In the genomic region with DNA sequence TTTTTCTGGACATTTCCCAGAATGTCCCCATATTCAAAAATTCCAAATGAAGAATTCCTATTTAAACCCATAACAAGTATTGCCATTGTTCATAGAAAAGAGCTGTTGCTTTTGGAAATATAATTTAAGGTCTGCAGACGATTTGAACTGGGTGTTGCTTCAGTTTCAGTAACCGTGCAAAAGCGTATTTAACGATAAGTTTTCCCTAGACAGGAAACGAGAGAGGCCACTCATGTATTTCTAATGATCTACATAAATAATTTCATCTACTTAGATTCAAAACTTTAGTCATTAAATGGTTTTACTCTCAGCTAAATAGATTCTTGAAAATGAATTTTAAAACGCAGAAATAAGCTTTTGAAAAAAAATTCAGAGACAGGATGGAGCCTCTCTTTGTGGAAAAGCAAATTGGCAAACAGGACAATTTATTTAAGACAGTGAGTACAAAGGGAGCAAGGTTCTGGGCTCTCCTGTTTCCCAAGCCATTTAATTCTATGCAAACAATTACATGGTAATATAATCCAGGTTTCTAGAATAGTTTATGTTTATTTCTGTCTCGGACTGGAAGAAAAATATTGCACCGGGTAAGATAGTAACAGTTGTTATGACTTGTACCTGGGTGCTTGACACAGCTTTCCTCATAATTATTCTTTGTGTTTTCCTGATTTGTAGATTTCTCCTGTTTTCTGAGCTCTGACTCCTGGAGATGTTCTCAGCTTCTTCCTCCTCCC, we compare ENCODE assay signal across 11 cellular contexts.
DNase-seq lines count a peak whose midpoint lies in the region; ATAC-seq and TF ChIP-seq lines count a peak whose summit lies in the region.
"Had no signal": no experiment of that assay in that cellular context is flagged by ENCODE, and none has a peak within 500 bp of the region (broad histone marks: within the 10 kb centered on the region; RNA-seq: fewer than 3 reads in every experiment).

No MANE protein-coding gene starts in this region.

- H3K9me3 ChIP-seq in SJCRH30 (replicated peaks), result 0 out of 2 replicates have a peak, but pooled peaks cover 4% of the 10 kb centered on the region
- no peaks in the 10 kb centered on the region for H3K9me3 ChIP-seq in liver (ENCODE audit: control insufficient read depth in 4 of 4, low read length in 3 of 4)
- H3K9me3 ChIP-seq in OCI-LY7 (ENCODE audit: low read length), result no peaks in the 10 kb centered on the region
- peaks cover 0 to 8% (median 0%) of the 10 kb centered on the region in 4 donors for H3K9me3 ChIP-seq in stomach
- H3K9me3 ChIP-seq: vagina had no signal

- BruUV-seq in OCI-LY7 (replicated peaks; lab: Mats Ljungman, UMichigan), result no TSS peak

- peak overlapping the region; percentile 20; the same call in 1 of the 2 replicates for H3K27ac ChIP-seq in ACC112 (ENCODE audit: low read depth, low read length)
- peak overlapping the region; percentile 91 for H3K27ac ChIP-seq in SJCRH30
- H3K27ac ChIP-seq in liver (ENCODE audit: low read depth in 1 of 2, low read length in 2 of 2), result peak overlapping the region; percentile 48 to 63
- H3K27ac ChIP-seq in OCI-LY7 (ENCODE audit: low read depth, low read length, poor library complexity, severe bottlenecking), result no peak overlapping the region
- no peak overlapping the region for H3K27ac ChIP-seq in stomach
- H3K27ac ChIP-seq: BLaER1, vagina had no signal

- POLR2A ChIA-PET in OCI-LY7 (lab: Charles Lee), result interaction anchor here (0.6 kb wide), 2 partner anchors 443 to 1087 kb away, joined by 3 to 4 read pairs; no protein-coding TSS in a partner anchor

- DNase-seq in NCI-H1092 treated with DMSO at 0.1 percent for 48 hours (lab: John Stamatoyannopoulos, UW), result peak; percentile 94
- peak; percentile 9 to 50 for DNase-seq in SJCRH30
- DNase-seq in OCI-LY7 (ENCODE audit: low spot score), result no peak
- no peak for DNase-seq in stomach
- DNase-seq in anterior cingulate cortex (lab: John Stamatoyannopoulos, UW), result no peak
- DNase-seq: NCI-H1694 had no signal

- WGBS in liver, result 20% methylated on average over 8 of the region's 8 CpGs
- WGBS in stomach, 5 donors, result 20 to 38% (median 27%) methylated on average over 8 of the region's 8 CpGs

- peaks cover 13% of the 10 kb centered on the region for H3K4me1 ChIP-seq in ACC112 (ENCODE audit: control insufficient read depth, insufficient read depth, low read length, unreplicated experiment)
- H3K4me1 ChIP-seq in SJCRH30, result peaks cover 9% of the 10 kb centered on the region; the same call in 1 of the 2 replicates
- peaks cover 8 to 16% (median 9%) of the 10 kb centered on the region in 4 donors for H3K4me1 ChIP-seq in liver (ENCODE audit: control insufficient read depth in 4 of 4, insufficient read depth in 4 of 4, low read length in 3 of 4)
- no peaks in the 10 kb centered on the region for H3K4me1 ChIP-seq in OCI-LY7 (ENCODE audit: insufficient read depth, low read length, poor library complexity, severe bottlenecking)
- H3K4me1 ChIP-seq in stomach, result peaks cover 0 to 26% (median 14%) of the 10 kb centered on the region in 4 donors

- peak overlapping the region; percentile 68 for H2AFZ ChIP-seq in ACC112 (ENCODE audit: low read length, unreplicated experiment)
- H2AFZ ChIP-seq in OCI-LY7 (ENCODE audit: low read length), result no peak overlapping the region

- H3K27me3 ChIP-seq in ACC112 (ENCODE audit: insufficient read depth, low read length) (0 out of 2 replicates have a peak, but pooled peaks cover 3% of the 10 kb centered on the region), SJCRH30 (no peaks in the 10 kb centered on the region), liver (ENCODE audit: control insufficient read depth in 4 of 4, insufficient read depth in 4 of 4, low read length in 3 of 4) (no peaks in the 10 kb centered on the region), stomach (no peaks in the 10 kb centered on the region)
- H3K27me3 ChIP-seq: BLaER1, vagina had no signal

- no peak for TF ChIP-seq EP300 in stomach (IDR thresholded peaks at IDR 0.05)

- CTCF ChIA-PET in OCI-LY7 (lab: Charles Lee; ENCODE audit: unreplicated experiment), result no interaction called here

- no peaks in the 10 kb centered on the region for H3K9me2 ChIP-seq in OCI-LY7 (ENCODE audit: insufficient read depth, low read length)

- TF ChIP-seq CTCF in liver (IDR thresholded peaks at IDR 0.05; ENCODE audit: low read depth, low read length, missing input control) (no peak), OCI-LY7 (conservative IDR thresholded peaks at IDR 0.05; ENCODE audit: low read length) (no peak), stomach (IDR thresholded peaks at IDR 0.05) (no peak)

- ATAC-seq in HG03521 (IDR thresholded peaks at IDR 0.05; ENCODE audit: unreplicated experiment), result no peak

- H3K4me2 ChIP-seq in OCI-LY7 (ENCODE audit: low read length), result no peak overlapping the region
- H3K4me2 ChIP-seq: BLaER1 had no signal

- TF ChIP-seq RAD21 in liver (IDR thresholded peaks at IDR 0.05), result no peak

- no peaks in the 10 kb centered on the region for H4K20me1 ChIP-seq in OCI-LY7 (ENCODE audit: insufficient read depth, low read length)
- H4K20me1 ChIP-seq: BLaER1 had no signal

- H3K4me3 ChIP-seq in ACC112 (ENCODE audit: low read depth, low read length) (peak overlapping the region; percentile 23; the same call in 1 of the 2 replicates), SJCRH30 (peak overlapping the region; percentile 48), liver (ENCODE audit: low read depth in 1 of 3, low read length in 3 of 3) (peak overlapping the region in 1 of 3 donors; percentile 33), OCI-LY7 (ENCODE audit: low read depth, low read length, poor library complexity, severe bottlenecking) (no peak overlapping the region), stomach (no peak overlapping the region)
- H3K4me3 ChIP-seq: BLaER1, vagina had no signal

- H3K36me3 ChIP-seq in ACC112 (ENCODE audit: insufficient read depth, low read length), result no peaks in the 10 kb centered on the region
- no peaks in the 10 kb centered on the region for H3K36me3 ChIP-seq in SJCRH30
- H3K36me3 ChIP-seq in liver (ENCODE audit: control insufficient read depth in 4 of 4, insufficient read depth in 3 of 4, low read depth in 1 of 4, low read length in 3 of 4), result no peaks in the 10 kb centered on the region
- no peaks in the 10 kb centered on the region for H3K36me3 ChIP-seq in OCI-LY7 (ENCODE audit: insufficient read depth, low read length)
- H3K36me3 ChIP-seq in stomach, result no peaks in the 10 kb centered on the region
- H3K36me3 ChIP-seq: BLaER1, vagina had no signal

- H3K9ac ChIP-seq in liver (ENCODE audit: low read depth in 1 of 2, low read length in 2 of 2), result peak overlapping the region in 1 of 2 donors; percentile 33
- H3K9ac ChIP-seq: BLaER1 had no signal

- H3K79me2 ChIP-seq in ACC112 (ENCODE audit: control insufficient read depth, insufficient read depth, low read length, unreplicated experiment) (no peaks in the 10 kb centered on the region), OCI-LY7 (ENCODE audit: insufficient read depth, low read depth, low read length) (no peaks in the 10 kb centered on the region)

- intact Hi-C loops in OCI-LY7 (cut with micrococcal nuclease; ENCODE audit: unreplicated experiment), result no loop called here
- intact Hi-C loops in stomach (cut with DNase I; ENCODE audit: low total_unique reads), result no loop called here

- TF ChIP-seq POLR2A in stomach (IDR thresholded peaks at IDR 0.05), result no peak

TF ChIP-seq in liver, 16 proteins besides CTCF, POLR2A, EP300 and RAD21:
- TF ChIP-seq NR2F2 (IDR thresholded peaks at IDR 0.05) (no peak), YY1 (IDR thresholded peaks at IDR 0.05) (peak; percentile 34), HNF4A (conservative IDR thresholded peaks at IDR 0.05) (peak in 1 of 2 donors; percentile 41), MAX (IDR thresholded peaks at IDR 0.05) (no peak), FOXA1 (IDR thresholded peaks at IDR 0.05) (no peak), JUND (IDR thresholded peaks at IDR 0.05) (no peak), EGR1 (IDR thresholded peaks at IDR 0.05; ENCODE audit: low read depth in 2 of 2) (no peak), SP1 (IDR thresholded peaks at IDR 0.05) (peak; percentile 3)

Comparison
In these comparisons a context has a peak if more than half of its experiments do, and no peak if none do; other contexts are left out.
1. H3K27ac ChIP-seq: peak in ACC112 (single experiment), SJCRH30 (single experiment) and liver (2 of 2); none in OCI-LY7 (single experiment) and stomach (0 of 5).
2. H3K4me3 ChIP-seq: peak in ACC112 (single experiment) and SJCRH30 (single experiment); none in OCI-LY7 (single experiment) and stomach (0 of 4).
3. DNase-seq: peak in NCI-H1092 treated with DMSO at 0.1 percent for 48 hours (single experiment) and SJCRH30 (2 of 2); none in OCI-LY7 (single experiment), stomach (single experiment) and anterior cingulate cortex (0 of 58).